In genomic region chr7:107998660-107999480, GRCh38 we compare ENCODE assay signal across 13 cellular contexts. TPM values are rescaled to one million over a fixed set of nuclear protein-coding genes. Genes with fewer than 3 reads are reported as not detected.
DNase-seq lines count a peak whose midpoint lies in the region; ATAC-seq and TF ChIP-seq lines count a peak whose summit lies in the region.
"Had no signal": no experiment of that assay in that cellular context is flagged by ENCODE, and none has a peak within 500 bp of the region (broad histone marks: within the 10 kb centered on the region; RNA-seq: fewer than 3 reads in every experiment).

No MANE protein-coding gene starts in this region.

- H3K9me3 ChIP-seq in CD8-positive, alpha-beta memory T cell (ENCODE audit: low read length), result no peaks in the 10 kb centered on the region
- no peaks in the 10 kb centered on the region for H3K9me3 ChIP-seq in aorta (ENCODE audit: control insufficient read depth, low read length)

- TF ChIP-seq CTCF in HFF-Myc (IDR thresholded peaks at IDR 0.05; ENCODE audit: low read depth, low read length, missing control alignments) (no peak), fibroblast of the aortic adventitia (IDR thresholded peaks at IDR 0.05; ENCODE audit: insufficient read depth, low read length) (no peak)

- 36 to 55% methylated on average over 3 of the region's 3 CpGs for WGBS in aorta, 2 donors

- intact Hi-C loops in aorta (cut with DNase I), result no loop called here

- peaks cover 32 to 58% of the 10 kb centered on the region in 2 donors for H3K27me3 Mint-ChIP-seq in CD8-positive, alpha-beta memory T cell

- no peak overlapping the region for H3K27ac Mint-ChIP-seq in CD8-positive, alpha-beta memory T cell
- H3K27ac Mint-ChIP-seq: activated CD4-positive, alpha-beta T cell treated with anti-CD3 and anti-CD28 coated beads for 36 hours; activated T-helper 1 cell treated with anti-CD3 and anti-CD28 coated beads, Interleukin-12 subunit alpha, Interleukin-12 subunit beta, Interleukin-2, Interleukin-4 antibody, amounts not matched to agents 30 ng/mL and 10 ng/mL and 1 ng/mL, durations not matched to agents 14 hours and 24 hours and 36 hours had no signal

- DNase-seq in HFF-Myc (ENCODE audit: extremely low read depth, low read depth) (no peak), astrocyte of the hippocampus (ENCODE audit: low read depth, low spot score) (peak; percentile 68), fibroblast of the aortic adventitia (ENCODE audit: low read depth) (no peak), renal cortical epithelial cell (ENCODE audit: low read depth) (peak; percentile 54), CD1c-positive myeloid dendritic cell (ENCODE audit: extremely low spot score) (no peak), aorta (no peak), germinal center (ENCODE audit: low spot score) (no peak)
- no peak for DNase-seq in CD8-positive, alpha-beta memory T cell
- DNase-seq: activated CD4-positive, alpha-beta T cell treated with anti-CD3 and anti-CD28 coated beads for 36 hours; hippocampal formation had no signal

- no peak for ATAC-seq in aorta (ENCODE audit: low FRiP score)
- ATAC-seq: activated CD4-positive, alpha-beta T cell treated with anti-CD3 and anti-CD28 coated beads for 36 hours had no signal

- POLR2A ChIA-PET in CD8-positive, alpha-beta memory T cell (lab: Charles Lee), result no interaction called here

- CTCF ChIA-PET in CD8-positive, alpha-beta memory T cell (lab: Charles Lee), result interaction anchor here (1.5 kb wide), 1 partner anchor 15 kb away, joined by 5 read pairs; no protein-coding TSS in a partner anchor

- H3K4me1 ChIP-seq in CD8-positive, alpha-beta memory T cell (ENCODE audit: insufficient read depth, low read length), result no peaks in the 10 kb centered on the region
- peaks cover 0 to 4% of the 10 kb centered on the region in 2 donors for H3K4me1 ChIP-seq in aorta (ENCODE audit: control insufficient read depth in 1 of 2, insufficient read depth in 2 of 2, low read length in 2 of 2)

- no peaks in the 10 kb centered on the region for H3K36me3 ChIP-seq in CD8-positive, alpha-beta memory T cell (ENCODE audit: insufficient read depth, low read length)
- no peaks in the 10 kb centered on the region for H3K36me3 ChIP-seq in aorta (ENCODE audit: control insufficient read depth in 1 of 2, insufficient read depth in 2 of 2, low read length in 1 of 2)
- H3K36me3 ChIP-seq: BLaER1 treated with 17β-estradiol and CSF1 and Interleukin-3, amounts not matched to agents 10 nM and 100 nM had no signal

- H3K27ac ChIP-seq in CD8-positive, alpha-beta memory T cell (ENCODE audit: low read depth, low read length), result no peak overlapping the region
- no peak overlapping the region for H3K27ac ChIP-seq in aorta (ENCODE audit: low read depth in 1 of 2, low read length in 2 of 2)
- H3K27ac ChIP-seq: BLaER1 treated with 17β-estradiol and CSF1 and Interleukin-3, amounts not matched to agents 10 nM and 100 nM; HL-60 had no signal

- H3K4me3 Mint-ChIP-seq in CD8-positive, alpha-beta memory T cell, result no peak overlapping the region
- H3K4me3 Mint-ChIP-seq: activated CD4-positive, alpha-beta T cell treated with anti-CD3 and anti-CD28 coated beads for 36 hours; activated T-helper 1 cell treated with anti-CD3 and anti-CD28 coated beads, Interleukin-12 subunit alpha, Interleukin-12 subunit beta, Interleukin-2, Interleukin-4 antibody, amounts not matched to agents 30 ng/mL and 10 ng/mL and 1 ng/mL, durations not matched to agents 14 hours and 24 hours and 36 hours had no signal

- H3K9me3 Mint-ChIP-seq in CD8-positive, alpha-beta memory T cell, result no peaks in the 10 kb centered on the region
- H3K9me3 Mint-ChIP-seq: activated T-helper 1 cell treated with anti-CD3 and anti-CD28 coated beads, Interleukin-12 subunit alpha, Interleukin-12 subunit beta, Interleukin-2, Interleukin-4 antibody, amounts not matched to agents 30 ng/mL and 10 ng/mL and 1 ng/mL, durations not matched to agents 14 hours and 24 hours and 36 hours had no signal

- H3K4me1 Mint-ChIP-seq in CD8-positive, alpha-beta memory T cell, result peaks cover 9 to 23% (median 10%) of the 10 kb centered on the region in 3 donors

- H3K4me3 ChIP-seq in HFF-Myc (replicated peaks; ENCODE audit: low read depth, low read length), result peak overlapping the region; percentile 94
- peak overlapping the region; percentile 40 for H3K4me3 ChIP-seq in fibroblast of the aortic adventitia (ENCODE audit: low read depth, low read length)
- no peak overlapping the region for H3K4me3 ChIP-seq in CD8-positive, alpha-beta memory T cell (ENCODE audit: low read length)
- no peak overlapping the region for H3K4me3 ChIP-seq in aorta (ENCODE audit: low read length in 2 of 2)
- H3K4me3 ChIP-seq: BLaER1 treated with 17β-estradiol and CSF1 and Interleukin-3, amounts not matched to agents 10 nM and 100 nM had no signal

- peaks cover 0 to under 1% (median 0%) of the 10 kb centered on the region in 3 donors for H3K36me3 Mint-ChIP-seq in CD8-positive, alpha-beta memory T cell

- H3K27me3 ChIP-seq in CD8-positive, alpha-beta memory T cell (ENCODE audit: insufficient read depth, low read length, poor library complexity, severe bottlenecking), result peaks cover 13% of the 10 kb centered on the region
- no peaks in the 10 kb centered on the region for H3K27me3 ChIP-seq in aorta (ENCODE audit: control insufficient read depth in 1 of 2, insufficient read depth in 2 of 2, low read length in 1 of 2)

RNA-seq across cellular contexts. Expression of gene LAMB1, which starts 4.1 kb away (rescaled TPM):
- total RNA-seq in fibroblast of the aortic adventitia (ENCODE audit: low replicate concordance), result 332 and 467 TPM in 2 replicates
- 188 and 329 TPM in 2 replicates for total RNA-seq in renal cortical epithelial cell
- total RNA-seq in CD8-positive, alpha-beta memory T cell, result not detected
- 0.44 TPM for polyA plus RNA-seq in CD8-positive, alpha-beta memory T cell
- total RNA-seq in aorta, result 100 to 1,000 TPM; 120 to 196 TPM
- polyA plus RNA-seq in aorta, result 100 to 1,000 TPM in 1 of 2 donors, 10 to 100 TPM in 1; 32.3 to 237 TPM
- total RNA-seq: activated T-helper 1 cell treated with anti-CD3 and anti-CD28 coated beads, Interleukin-12 subunit alpha, Interleukin-12 subunit beta, Interleukin-2, Interleukin-4 antibody, amounts not matched to agents 30 ng/mL and 10 ng/mL and 1 ng/mL, durations not matched to agents 14 hours and 24 hours and 36 hours had no signal

Comparison
In these comparisons a context has a peak if more than half of its experiments do, and no peak if none do; other contexts are left out.
1. DNase-seq: peak in astrocyte of the hippocampus (single experiment) and renal cortical epithelial cell (single experiment); none in HFF-Myc (single experiment), fibroblast of the aortic adventitia (single experiment), CD8-positive, alpha-beta memory T cell (0 of 5), CD1c-positive myeloid dendritic cell (single experiment), aorta (0 of 2) and germinal center (single experiment).
2. H3K4me3 ChIP-seq: peak in HFF-Myc (single experiment) and fibroblast of the aortic adventitia (single experiment); none in CD8-positive, alpha-beta memory T cell (single experiment) and aorta (0 of 2).
3. RNA of gene LAMB1, which starts 4.1 kb away (total RNA-seq): 332 to 467 TPM in fibroblast of the aortic adventitia, 188 to 329 TPM in renal cortical epithelial cell and 120 to 196 TPM in aorta; not detected in CD8-positive, alpha-beta memory T cell; every median in the first group is over 100 times any median in the second.